In the genomic region with DNA sequence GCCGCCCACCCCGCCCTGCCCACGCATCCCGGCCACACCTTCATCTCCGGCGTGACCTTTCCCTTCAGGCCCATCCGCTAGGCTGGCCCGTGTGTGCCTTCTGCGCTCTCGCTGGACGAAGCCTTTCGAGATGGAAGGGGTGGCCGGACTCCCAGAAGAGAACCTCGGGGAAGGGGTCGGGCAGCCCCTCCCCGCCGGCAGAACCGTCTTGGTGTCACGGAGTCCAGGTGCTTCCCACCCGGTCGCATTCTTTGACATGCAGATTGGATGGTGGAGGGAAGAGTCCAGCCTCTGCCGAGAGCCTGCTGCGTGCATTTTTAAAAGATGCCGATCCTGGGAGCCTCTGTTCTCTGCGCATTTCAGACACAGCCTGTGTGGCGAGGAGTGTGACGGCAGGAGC, we compare ENCODE assay signal across 22 cellular contexts. TPM values are rescaled to one million over a fixed set of nuclear protein-coding genes. Genes with fewer than 3 reads are reported as not detected.
DNase-seq lines count a peak whose midpoint lies in the region; ATAC-seq, FAIRE-seq and TF ChIP-seq lines count a peak whose summit lies in the region.
"Had no signal": no experiment of that assay in that cellular context is flagged by ENCODE, and none has a peak within 500 bp of the region (broad histone marks: within the 10 kb centered on the region; RNA-seq: fewer than 3 reads in every experiment).

No MANE protein-coding gene starts in this region.

- ATAC-seq in HepG2 = no peak
- no peak for ATAC-seq in right lobe of liver
- ATAC-seq: CD8-positive, alpha-beta T cell; HCT116 had no signal

- TF ChIP-seq EP300 in HepG2 (IDR thresholded peaks at IDR 0.05; ENCODE audit: low read depth in 2 of 2, low read length in 2 of 2) (no peak), HepG2 (CRISPR knock-in tag; IDR thresholded peaks at IDR 0.05; ENCODE audit: borderline replicate concordance) (no peak)

- H3K9ac ChIP-seq in HepG2 (ENCODE audit: insufficient read depth, low read depth, low read length) (no peak overlapping the region), mammary epithelial cell (ENCODE audit: insufficient read depth, low read length) (no peak overlapping the region)
- H3K9ac ChIP-seq: BLaER1 treated with 17β-estradiol and CSF1 and Interleukin-3, amounts not matched to agents 10 nM and 100 nM had no signal

- FAIRE-seq in HepG2 (lab: Jason Lieb, UNC) (no peak), D721Med (lab: Jason Lieb, UNC) (no peak)
- FAIRE-seq: GM12891, GM19239, H54 had no signal

- H3K4me2 ChIP-seq in HepG2 (ENCODE audit: low read depth, low read length) (no peak overlapping the region), mammary epithelial cell (ENCODE audit: insufficient read depth, low read depth, low read length) (no peak overlapping the region)
- H3K4me2 ChIP-seq: BLaER1 treated with 17β-estradiol and CSF1 and Interleukin-3, amounts not matched to agents 10 nM and 100 nM had no signal

- CTCF ChIA-PET in HepG2 (lab: Yijun Ruan, JAX; ENCODE audit: low intra/inter-chr PET ratio, low total read pairs) (no interaction called here), mammary epithelial cell (lab: Charles Lee; ENCODE audit: low non-redundant PET) (no interaction called here)

- TF ChIP-seq CTCF in HepG2 (CRISPR knock-in tag; IDR thresholded peaks at IDR 0.05) (no peak), right lobe of liver (IDR thresholded peaks at IDR 0.05) (no peak), mammary epithelial cell (conservative IDR thresholded peaks at IDR 0.05 in 1 of 2, IDR thresholded peaks at IDR 0.05 in 1 of 2; ENCODE audit: extremely low read depth in 1 of 2, insufficient read depth in 1 of 2, low read depth in 1 of 2, low read length in 2 of 2) (no peak), D721Med (IDR thresholded peaks at IDR 0.05; ENCODE audit: insufficient read depth, missing control alignments) (no peak)

- over 99% methylated on average over 24 of the region's 27 CpGs for WGBS in HepG2 (ENCODE audit: low lambda C conversion rate)
- 93% methylated on average over 3 of the region's 27 CpGs for whole genome bisulfite sequencing in right lobe of liver (ENCODE audit: insufficient coverage, low coverage, low lambda C conversion rate, missing lambda C conversion rate)
- 86% methylated on average over 15 of the region's 27 CpGs for WGBS in mammary epithelial cell (ENCODE audit: low coverage, missing lambda C conversion rate)

- H3K9me3 ChIP-seq in HepG2 (ENCODE audit: low read length) (no peaks in the 10 kb centered on the region), right lobe of liver (no peaks in the 10 kb centered on the region), mammary epithelial cell (replicated peaks; ENCODE audit: insufficient read depth, low read length) (no peaks in the 10 kb centered on the region)
- H3K9me3 ChIP-seq: BLaER1 treated with 17β-estradiol and CSF1 and Interleukin-3, amounts not matched to agents 10 nM and 100 nM had no signal

- H3K36me3 ChIP-seq in HepG2 (replicated peaks in 1 of 2; ENCODE audit: control insufficient read depth in 1 of 2, insufficient read depth in 2 of 2, low read length in 2 of 2) (peaks cover 0 to 15% of the 10 kb centered on the region in 2 experiments; a peak in 3 of 5 replicates), right lobe of liver (peaks cover 0 to 13% (median 1%) of the 10 kb centered on the region in 4 donors), mammary epithelial cell (ENCODE audit: insufficient read depth, low read length) (peaks cover 6% of the 10 kb centered on the region)

- no peaks in the 10 kb centered on the region for H3K4me1 ChIP-seq in HepG2 (ENCODE audit: insufficient read depth, low read length)
- no peaks in the 10 kb centered on the region for H3K4me1 ChIP-seq in right lobe of liver
- no peaks in the 10 kb centered on the region for H3K4me1 ChIP-seq in mammary epithelial cell (ENCODE audit: insufficient read depth, low read length)

- no peaks in the 10 kb centered on the region for H3K27me3 ChIP-seq in HepG2 (ENCODE audit: control insufficient read depth in 1 of 2, insufficient read depth in 2 of 2, low read length in 2 of 2)
- H3K27me3 ChIP-seq in right lobe of liver = no peaks in the 10 kb centered on the region
- no peaks in the 10 kb centered on the region for H3K27me3 ChIP-seq in mammary epithelial cell (ENCODE audit: insufficient read depth, low read length)

- no peak overlapping the region for H3K27ac ChIP-seq in HepG2 (ENCODE audit: extremely low read length, insufficient read depth, low read length)
- no peak overlapping the region for H3K27ac ChIP-seq in right lobe of liver
- no peak overlapping the region for H3K27ac ChIP-seq in mammary epithelial cell (ENCODE audit: insufficient read depth, low read depth, low read length)
- H3K27ac ChIP-seq: BLaER1 treated with 17β-estradiol and CSF1 and Interleukin-3, amounts not matched to agents 10 nM and 100 nM had no signal

- dilution Hi-C loops in mammary epithelial cell (cut with HindIII; ENCODE audit: low sequenced_read_pairs) = loop anchor here (5.0 kb wide), 2 partner anchors 34 to 64 kb away; no protein-coding TSS in a partner anchor

- POLR2A ChIA-PET in HepG2 (lab: Yijun Ruan, JAX) = no interaction called here

- H3K79me2 ChIP-seq in HepG2 (ENCODE audit: insufficient read depth, low read length) = no peaks in the 10 kb centered on the region
- no peaks in the 10 kb centered on the region for H3K79me2 ChIP-seq in mammary epithelial cell (ENCODE audit: insufficient read depth, low read length)

- H4K20me1 ChIP-seq in HepG2 (ENCODE audit: insufficient read depth, low read length) (no peaks in the 10 kb centered on the region), mammary epithelial cell (ENCODE audit: insufficient read depth, low read length) (no peaks in the 10 kb centered on the region)

- TF ChIP-seq RAD21 in HepG2 (CRISPR knock-in tag; IDR thresholded peaks at IDR 0.05) = no peak

- DNase-seq in HepG2 (ENCODE audit: low spot score) (no peak), right lobe of liver (no peak), mammary epithelial cell (no peak), D721Med (ENCODE audit: insufficient read length, low spot score) (no peak), SKM-1 (lab: John Stamatoyannopoulos, UW; ENCODE audit: unreplicated experiment) (no peak)
- DNase-seq in stimulated activated CD4-positive, alpha-beta T cell treated with anti-CD3 and anti-CD28 coated beads, Interleukin-2, amount 100 ng/mL, for 48 hours = no peak
- DNase-seq: 8988T; Calu3; CD8-positive, alpha-beta T cell; DMS 273 treated with DMSO at 0.1 percent for 48 hours; DMS53; DND-41; EL; HFFc6; KG1 had no signal

- intact Hi-C loops in HepG2 (cut with micrococcal nuclease; ENCODE audit: unreplicated experiment) = loop anchor here (1.0 kb wide), 1 partner anchor 29 kb away; a partner anchor contains a TSS
- intact Hi-C loops in right lobe of liver (cut with DNase I) = no loop called here
- intact Hi-C loops in mammary epithelial cell (cut with micrococcal nuclease) = no loop called here

- BruUV-seq in HepG2 (replicated peaks; lab: Mats Ljungman, UMichigan) (no TSS peak), mammary epithelial cell (replicated peaks; lab: Mats Ljungman, UMichigan) (TSS peak; percentile 48)

- no peak overlapping the region for H3K4me3 ChIP-seq in HepG2 (replicated peaks in 1 of 3; ENCODE audit: insufficient read depth in 1 of 3, low read depth in 2 of 3, low read length in 3 of 3)
- no peak overlapping the region for H3K4me3 ChIP-seq in right lobe of liver
- no peak overlapping the region for H3K4me3 ChIP-seq in mammary epithelial cell (replicated peaks in 1 of 3; ENCODE audit: insufficient read depth in 1 of 3, low read depth in 2 of 3, low read length in 3 of 3)
- H3K4me3 ChIP-seq: BLaER1 treated with 17β-estradiol and CSF1 and Interleukin-3, amounts not matched to agents 10 nM and 100 nM had no signal

- H2AFZ ChIP-seq in HepG2 (ENCODE audit: low read length) (no peak overlapping the region), mammary epithelial cell (ENCODE audit: low read depth, low read length) (no peak overlapping the region)

- TF ChIP-seq POLR2A in HepG2 (IDR thresholded peaks at IDR 0.05; ENCODE audit: insufficient read depth in 1 of 2, low read depth in 2 of 2, low read length in 2 of 2) = no peak
- TF ChIP-seq POLR2A in right lobe of liver (IDR thresholded peaks at IDR 0.05) = no peak

- in situ Hi-C loops in HepG2 (cut with HindIII; ENCODE audit: extremely low pct_ligation_motif_present, low pct_unique_long_range_greater_than_20kb) (no loop called here), mammary epithelial cell (cut with MboI; ENCODE audit: low sequenced_read_pairs in 2 of 2) (no loop called here)

RNA-seq across cellular contexts. Expression of a gene that starts 7.3 kb away (rescaled TPM):
- 2.1 and 2.5 TPM in 2 replicates for total RNA-seq in HepG2 (2016; rRNA removed; fragmentation: Illumina TruSeq; extraction: Trizol)
- total RNA-seq in HepG2 (2016; cell fraction: cytosol; rRNA removed; fragmentation: Illumina TruSeq; extraction: Trizol; ENCODE audit: low read depth) = 0.61 and 1.3 TPM in 2 replicates
- 1.9 and 2.0 TPM in 2 replicates for total RNA-seq in HepG2 (2016; cell fraction: insoluble cytoplasmic fraction; rRNA removed; fragmentation: Illumina TruSeq; extraction: Trizol)
- 3.2 and 3.3 TPM in 2 replicates for total RNA-seq in HepG2 (2016; cell fraction: membrane; rRNA removed; fragmentation: Illumina TruSeq; extraction: Trizol)
- total RNA-seq in HepG2 (2016; cell fraction: nucleus; rRNA removed; fragmentation: Illumina TruSeq; extraction: Trizol) = 1.5 and 1.9 TPM in 2 replicates
- polyA plus RNA-seq in HepG2 (2011; rRNA removed) = 6.2 and 10.8 TPM in 2 replicates
- 7.2 and 8.2 TPM in 2 replicates for polyA plus RNA-seq in HepG2 (2011; cell fraction: cytosol; rRNA removed)
- polyA plus RNA-seq in HepG2 (2011; cell fraction: nucleus; rRNA removed) = 4.4 and 5.8 TPM in 2 replicates
- polyA plus RNA-seq in HepG2 (2012) = 4.2 and 5.1 TPM in 2 replicates
- 1.6 and 1.7 TPM in 2 replicates for polyA plus RNA-seq in HepG2 (2016; cell fraction: cytosol; fragmentation: Illumina TruSeq; extraction: Trizol; ENCODE audit: low read depth)
- 3.6 and 4.7 TPM in 2 replicates for polyA plus RNA-seq in HepG2 (2016; cell fraction: insoluble cytoplasmic fraction; fragmentation: Illumina TruSeq; extraction: Trizol; ENCODE audit: low read depth)
- polyA plus RNA-seq in HepG2 (2016; cell fraction: membrane; fragmentation: Illumina TruSeq; extraction: Trizol; ENCODE audit: low read depth) = 4.5 and 5.2 TPM in 2 replicates
- polyA plus RNA-seq in HepG2 (2016; cell fraction: nucleus; fragmentation: Illumina TruSeq; extraction: Trizol; ENCODE audit: insufficient read depth, low read depth) = 3.6 and 4.1 TPM in 2 replicates
- polyA minus RNA-seq in HepG2 (2011; rRNA and poly(A)+ RNA removed; ENCODE audit: low replicate concordance) = 0.16 and 14.3 TPM in 2 replicates
- 6.0 and 8.6 TPM in 2 replicates for polyA minus RNA-seq in HepG2 (2011; cell fraction: cytosol; rRNA and poly(A)+ RNA removed)
- polyA minus RNA-seq in HepG2 (2011; cell fraction: nucleus; rRNA and poly(A)+ RNA removed) = 1.7 and 2.9 TPM in 2 replicates
- total RNA-seq in right lobe of liver = under 1 TPM; 0.20 to 0.98 (median 0.37) TPM
- total RNA-seq in mammary epithelial cell = under 1 TPM; 0.21 to 0.67 TPM
- polyA plus RNA-seq in mammary epithelial cell = 0.02 TPM
- polyA minus RNA-seq in mammary epithelial cell = not detected

RNA-seq across cellular contexts. Expression of a gene that starts 18.3 kb away (rescaled TPM):
- 8.7 and 16.3 TPM in 2 replicates for total RNA-seq in HepG2 (2016; rRNA removed; fragmentation: Illumina TruSeq; extraction: Trizol)
- 6.0 and 7.2 TPM in 2 replicates for total RNA-seq in HepG2 (2016; cell fraction: cytosol; rRNA removed; fragmentation: Illumina TruSeq; extraction: Trizol; ENCODE audit: low read depth)
- 9.9 and 14.0 TPM in 2 replicates for total RNA-seq in HepG2 (2016; cell fraction: insoluble cytoplasmic fraction; rRNA removed; fragmentation: Illumina TruSeq; extraction: Trizol)
- 11.2 and 14.4 TPM in 2 replicates for total RNA-seq in HepG2 (2016; cell fraction: membrane; rRNA removed; fragmentation: Illumina TruSeq; extraction: Trizol)
- total RNA-seq in HepG2 (2016; cell fraction: nucleus; rRNA removed; fragmentation: Illumina TruSeq; extraction: Trizol) = 11.9 and 12.9 TPM in 2 replicates
- 23.3 and 25.7 TPM in 2 replicates for polyA plus RNA-seq in HepG2 (2011; rRNA removed)
- 20.5 and 21.6 TPM in 2 replicates for polyA plus RNA-seq in HepG2 (2011; cell fraction: cytosol; rRNA removed)
- 35.7 and 36.4 TPM in 2 replicates for polyA plus RNA-seq in HepG2 (2011; cell fraction: nucleus; rRNA removed)
- polyA plus RNA-seq in HepG2 (2012) = 15.0 and 22.4 TPM in 2 replicates
- polyA plus RNA-seq in HepG2 (2016; cell fraction: cytosol; fragmentation: Illumina TruSeq; extraction: Trizol; ENCODE audit: low read depth) = 8.3 and 10.5 TPM in 2 replicates
- polyA plus RNA-seq in HepG2 (2016; cell fraction: insoluble cytoplasmic fraction; fragmentation: Illumina TruSeq; extraction: Trizol; ENCODE audit: low read depth) = 14.6 and 18.9 TPM in 2 replicates
- polyA plus RNA-seq in HepG2 (2016; cell fraction: membrane; fragmentation: Illumina TruSeq; extraction: Trizol; ENCODE audit: low read depth) = 17.1 and 18.2 TPM in 2 replicates
- 25.3 and 31.3 TPM in 2 replicates for polyA plus RNA-seq in HepG2 (2016; cell fraction: nucleus; fragmentation: Illumina TruSeq; extraction: Trizol; ENCODE audit: insufficient read depth, low read depth)
- polyA minus RNA-seq in HepG2 (2011; rRNA and poly(A)+ RNA removed; ENCODE audit: low replicate concordance) = 22.2 and 22.4 TPM in 2 replicates
- polyA minus RNA-seq in HepG2 (2011; cell fraction: cytosol; rRNA and poly(A)+ RNA removed) = 9.6 and 10.0 TPM in 2 replicates
- polyA minus RNA-seq in HepG2 (2011; cell fraction: nucleus; rRNA and poly(A)+ RNA removed) = 11.3 and 12.3 TPM in 2 replicates
- total RNA-seq in right lobe of liver = 10 to 100 TPM; 10.2 to 16.6 (median 14.0) TPM
- 10 to 100 TPM; 12.5 to 21.1 TPM for total RNA-seq in mammary epithelial cell
- polyA plus RNA-seq in mammary epithelial cell = 17.3 TPM
- polyA minus RNA-seq in mammary epithelial cell = 28.5 TPM

RNA-seq across cellular contexts. Expression of a gene that starts 29.0 kb away (rescaled TPM):
- 5.3 and 9.9 TPM in 2 replicates for total RNA-seq in HepG2 (2016; rRNA removed; fragmentation: Illumina TruSeq; extraction: Trizol)
- 1.4 and 1.9 TPM in 2 replicates for total RNA-seq in HepG2 (2016; cell fraction: cytosol; rRNA removed; fragmentation: Illumina TruSeq; extraction: Trizol; ENCODE audit: low read depth)
- total RNA-seq in HepG2 (2016; cell fraction: insoluble cytoplasmic fraction; rRNA removed; fragmentation: Illumina TruSeq; extraction: Trizol) = 3.8 and 8.2 TPM in 2 replicates
- 1.5 and 1.9 TPM in 2 replicates for total RNA-seq in HepG2 (2016; cell fraction: membrane; rRNA removed; fragmentation: Illumina TruSeq; extraction: Trizol)
- total RNA-seq in HepG2 (2016; cell fraction: nucleus; rRNA removed; fragmentation: Illumina TruSeq; extraction: Trizol) = 6.6 and 7.7 TPM in 2 replicates
- 4.3 and 5.6 TPM in 2 replicates for polyA plus RNA-seq in HepG2 (2011; rRNA removed)
- 2.3 and 3.2 TPM in 2 replicates for polyA plus RNA-seq in HepG2 (2011; cell fraction: cytosol; rRNA removed)
- polyA plus RNA-seq in HepG2 (2011; cell fraction: nucleus; rRNA removed) = 35.5 and 38.7 TPM in 2 replicates
- 10.3 and 12.2 TPM in 2 replicates for polyA plus RNA-seq in HepG2 (2012)
- polyA plus RNA-seq in HepG2 (2016; cell fraction: cytosol; fragmentation: Illumina TruSeq; extraction: Trizol; ENCODE audit: low read depth) = 0.19 and 0.27 TPM in 2 replicates
- polyA plus RNA-seq in HepG2 (2016; cell fraction: insoluble cytoplasmic fraction; fragmentation: Illumina TruSeq; extraction: Trizol; ENCODE audit: low read depth) = 3.8 and 4.0 TPM in 2 replicates
- polyA plus RNA-seq in HepG2 (2016; cell fraction: membrane; fragmentation: Illumina TruSeq; extraction: Trizol; ENCODE audit: low read depth) = 0.60 and 1.1 TPM in 2 replicates
- 31.1 and 32.1 TPM in 2 replicates for polyA plus RNA-seq in HepG2 (2016; cell fraction: nucleus; fragmentation: Illumina TruSeq; extraction: Trizol; ENCODE audit: insufficient read depth, low read depth)
- 4.5 and 7.7 TPM in 2 replicates for polyA minus RNA-seq in HepG2 (2011; rRNA and poly(A)+ RNA removed; ENCODE audit: low replicate concordance)
- 3.2 and 3.8 TPM in 2 replicates for polyA minus RNA-seq in HepG2 (2011; cell fraction: cytosol; rRNA and poly(A)+ RNA removed)
- polyA minus RNA-seq in HepG2 (2011; cell fraction: nucleus; rRNA and poly(A)+ RNA removed) = 5.9 and 7.0 TPM in 2 replicates
- 10 to 100 TPM in 4 of 6 experiments, 1 to 10 TPM in 2; 9.5 to 25.1 (median 15.2) TPM for total RNA-seq in right lobe of liver
- 10 to 100 TPM; 19.3 to 24.5 TPM for total RNA-seq in mammary epithelial cell
- 3.8 TPM for polyA plus RNA-seq in mammary epithelial cell
- 3.2 TPM for polyA minus RNA-seq in mammary epithelial cell

RNA-seq across cellular contexts. Expression of a gene that starts 30.8 kb away (rescaled TPM):
- total RNA-seq in HepG2 (2016; rRNA removed; fragmentation: Illumina TruSeq; extraction: Trizol) (65.4 and 83.2 TPM in 2 replicates), right lobe of liver (10 to 100 TPM; 27.9 to 48.5 (median 36.9) TPM), mammary epithelial cell (10 to 100 TPM; 34.1 to 52.5 TPM)
- total RNA-seq in HepG2 (2016; cell fraction: cytosol; rRNA removed; fragmentation: Illumina TruSeq; extraction: Trizol; ENCODE audit: low read depth) = 226 and 246 TPM in 2 replicates
- total RNA-seq in HepG2 (2016; cell fraction: insoluble cytoplasmic fraction; rRNA removed; fragmentation: Illumina TruSeq; extraction: Trizol) = 68.5 and 81.1 TPM in 2 replicates
- total RNA-seq in HepG2 (2016; cell fraction: membrane; rRNA removed; fragmentation: Illumina TruSeq; extraction: Trizol) = 224 and 257 TPM in 2 replicates
- 64.6 and 66.3 TPM in 2 replicates for total RNA-seq in HepG2 (2016; cell fraction: nucleus; rRNA removed; fragmentation: Illumina TruSeq; extraction: Trizol)
- polyA plus RNA-seq in HepG2 (2011; rRNA removed) (164 and 188 TPM in 2 replicates), mammary epithelial cell (40.5 TPM)
- polyA plus RNA-seq in HepG2 (2011; cell fraction: cytosol; rRNA removed) = 211 and 259 TPM in 2 replicates
- polyA plus RNA-seq in HepG2 (2011; cell fraction: nucleus; rRNA removed) = 123 and 147 TPM in 2 replicates
- 113 and 117 TPM in 2 replicates for polyA plus RNA-seq in HepG2 (2012)
- 267 and 344 TPM in 2 replicates for polyA plus RNA-seq in HepG2 (2016; cell fraction: cytosol; fragmentation: Illumina TruSeq; extraction: Trizol; ENCODE audit: low read depth)
- 67.4 and 79.0 TPM in 2 replicates for polyA plus RNA-seq in HepG2 (2016; cell fraction: insoluble cytoplasmic fraction; fragmentation: Illumina TruSeq; extraction: Trizol; ENCODE audit: low read depth)
- 232 and 277 TPM in 2 replicates for polyA plus RNA-seq in HepG2 (2016; cell fraction: membrane; fragmentation: Illumina TruSeq; extraction: Trizol; ENCODE audit: low read depth)
- polyA plus RNA-seq in HepG2 (2016; cell fraction: nucleus; fragmentation: Illumina TruSeq; extraction: Trizol; ENCODE audit: insufficient read depth, low read depth) = 95.8 and 95.9 TPM in 2 replicates
- polyA minus RNA-seq in HepG2 (2011; rRNA and poly(A)+ RNA removed; ENCODE audit: low replicate concordance) = 201 and 369 TPM in 2 replicates
- 60.4 and 76.0 TPM in 2 replicates for polyA minus RNA-seq in HepG2 (2011; cell fraction: cytosol; rRNA and poly(A)+ RNA removed)
- polyA minus RNA-seq in HepG2 (2011; cell fraction: nucleus; rRNA and poly(A)+ RNA removed) = 68.5 and 88.6 TPM in 2 replicates
- 52.4 TPM for polyA minus RNA-seq in mammary epithelial cell

RNA-seq across cellular contexts. Expression of a gene that starts 56.8 kb away (rescaled TPM):
- total RNA-seq in HepG2 (2016; rRNA removed; fragmentation: Illumina TruSeq; extraction: Trizol) (not detected in 2 replicates), right lobe of liver (under 1 TPM in 2 of 6 experiments, not detected in 4; 0.05 to 0.07 TPM), mammary epithelial cell (not detected)
- not detected in 2 replicates for total RNA-seq in HepG2 (2016; cell fraction: cytosol; rRNA removed; fragmentation: Illumina TruSeq; extraction: Trizol; ENCODE audit: low read depth)
- 0.04 TPM in 1 of 2 replicates, not detected in the other for total RNA-seq in HepG2 (2016; cell fraction: insoluble cytoplasmic fraction; rRNA removed; fragmentation: Illumina TruSeq; extraction: Trizol)
- not detected in 2 replicates for total RNA-seq in HepG2 (2016; cell fraction: membrane; rRNA removed; fragmentation: Illumina TruSeq; extraction: Trizol)
- not detected in 2 replicates for total RNA-seq in HepG2 (2016; cell fraction: nucleus; rRNA removed; fragmentation: Illumina TruSeq; extraction: Trizol)
- polyA plus RNA-seq in HepG2 (2011; rRNA removed) (0.03 TPM in 1 of 2 replicates, not detected in the other), mammary epithelial cell (0.01 TPM)
- 0.01 TPM in 1 of 2 replicates, not detected in the other for polyA plus RNA-seq in HepG2 (2011; cell fraction: cytosol; rRNA removed)
- 0.27 and 0.42 TPM in 2 replicates for polyA plus RNA-seq in HepG2 (2011; cell fraction: nucleus; rRNA removed)
- polyA plus RNA-seq in HepG2 (2012) = not detected in 2 replicates
- not detected in 2 replicates for polyA plus RNA-seq in HepG2 (2016; cell fraction: cytosol; fragmentation: Illumina TruSeq; extraction: Trizol; ENCODE audit: low read depth)
- polyA plus RNA-seq in HepG2 (2016; cell fraction: insoluble cytoplasmic fraction; fragmentation: Illumina TruSeq; extraction: Trizol; ENCODE audit: low read depth) = not detected in 2 replicates
- not detected in 2 replicates for polyA plus RNA-seq in HepG2 (2016; cell fraction: membrane; fragmentation: Illumina TruSeq; extraction: Trizol; ENCODE audit: low read depth)
- polyA plus RNA-seq in HepG2 (2016; cell fraction: nucleus; fragmentation: Illumina TruSeq; extraction: Trizol; ENCODE audit: insufficient read depth, low read depth) = not detected in 2 replicates
- 0.20 TPM in 1 of 2 replicates, not detected in the other for polyA minus RNA-seq in HepG2 (2011; rRNA and poly(A)+ RNA removed; ENCODE audit: low replicate concordance)
- not detected in 2 replicates for polyA minus RNA-seq in HepG2 (2011; cell fraction: cytosol; rRNA and poly(A)+ RNA removed)
- 0.13 and 0.25 TPM in 2 replicates for polyA minus RNA-seq in HepG2 (2011; cell fraction: nucleus; rRNA and poly(A)+ RNA removed)
- not detected for polyA minus RNA-seq in mammary epithelial cell
- total RNA-seq: A673, HFFc6 had no signal
- polyA plus RNA-seq: AG04450 had no signal
